ENCODE assay signal across 34 cellular contexts in genomic region chrX:55253528-55253927, GRCh38. TPM values are rescaled to one million over a fixed set of nuclear protein-coding genes. Genes with fewer than 3 reads are reported as not detected.
"Had no signal": no experiment of that assay in that cellular context is flagged by ENCODE, and none has a peak within 500 bp of the region (broad histone marks: within the 10 kb centered on the region; RNA-seq: fewer than 3 reads in every experiment).

No MANE protein-coding gene starts in this region.

- H3K4me1 ChIP-seq: left ventricle myocardium inferior, neural progenitor cell, right atrium auricular region, spleen, suprapubic skin, tibial artery, upper lobe of right lung had no signal

- H3K9ac ChIP-seq: neural progenitor cell had no signal

- ATAC-seq: natural killer cell; sciatic nerve; stimulated activated effector memory CD8-positive, alpha-beta T cell treated with anti-CD3 and anti-CD28 coated beads, Interleukin-12 subunit alpha, Interleukin-12 subunit beta, amount 100 ng/mL, for 72 hours; upper lobe of right lung had no signal

- H2AFZ ChIP-seq: neural progenitor cell had no signal

- H3K27me3 ChIP-seq: neural progenitor cell, neutrophil, ovary, right atrium auricular region, suprapubic skin, tibial artery, upper lobe of right lung had no signal

- FAIRE-seq: islet of Langerhans, small intestine, urothelium cell line had no signal

- H3K4me3 ChIP-seq: left ventricle myocardium inferior, lung, neural progenitor cell, ovary, right atrium auricular region, spleen, suprapubic skin, thoracic aorta, tibial artery, upper lobe of right lung had no signal

- H3K36me3 ChIP-seq: left ventricle myocardium inferior, neural progenitor cell, neutrophil, ovary, right atrium auricular region, spleen, suprapubic skin, thoracic aorta, tibial artery, upper lobe of right lung had no signal

- H3K27ac ChIP-seq: left ventricle myocardium inferior, neural progenitor cell, neutrophil, ovary, right atrium auricular region, spleen, suprapubic skin, thoracic aorta, tibial artery, upper lobe of right lung had no signal

- DNase-seq: hypothalamus; immature natural killer cell; left ventricle myocardium inferior; mesendoderm; naive B cell; natural killer cell; nephron progenitor cell; occipital lobe; ovary; small intestine; spleen; stimulated activated CD4-positive, alpha-beta T cell treated with anti-CD3 and anti-CD28 coated beads, Interleukin-4, amount 100 ng/mL, for 24 hours; stimulated activated naive CD4-positive, alpha-beta T cell; tibial artery; trophoblast cell; upper lobe of right lung had no signal

- H3K9me3 ChIP-seq: left ventricle myocardium inferior, neutrophil, ovary, suprapubic skin, thoracic aorta, upper lobe of right lung had no signal

- H3K4me2 ChIP-seq: neural progenitor cell had no signal

RNA-seq across cellular contexts. Expression of gene PAGE3, which starts 11.2 kb away (rescaled TPM):
- total RNA-seq: kidney epithelial cell, left ventricle myocardium inferior, lower leg skin, lung, mesothelial cell of epicardium, mononuclear cell, natural killer cell, occipital lobe, ovary, progenitor cell of endocrine pancreas, pulmonary artery endothelial cell, renal cortical epithelial cell, right atrium auricular region, sciatic nerve, spleen, subcutaneous adipose tissue, suprapubic skin, thoracic aorta, upper lobe of right lung had no signal
- polyA plus RNA-seq: immature natural killer cell, lung, ovary, small intestine, spleen had no signal

RNA-seq across cellular contexts. Expression of gene PAGE5, which starts 33.4 kb away (rescaled TPM):
- total RNA-seq: kidney epithelial cell, left ventricle myocardium inferior, lower leg skin, lung, mesothelial cell of epicardium, natural killer cell, occipital lobe, ovary, progenitor cell of endocrine pancreas, pulmonary artery endothelial cell, renal cortical epithelial cell, right atrium auricular region, sciatic nerve, spleen, subcutaneous adipose tissue, suprapubic skin, thoracic aorta, upper lobe of right lung had no signal
- polyA plus RNA-seq: immature natural killer cell, lung, ovary, small intestine had no signal
